Comparison of ENCODE assay signal across 8 cellular contexts in the genomic region with DNA sequence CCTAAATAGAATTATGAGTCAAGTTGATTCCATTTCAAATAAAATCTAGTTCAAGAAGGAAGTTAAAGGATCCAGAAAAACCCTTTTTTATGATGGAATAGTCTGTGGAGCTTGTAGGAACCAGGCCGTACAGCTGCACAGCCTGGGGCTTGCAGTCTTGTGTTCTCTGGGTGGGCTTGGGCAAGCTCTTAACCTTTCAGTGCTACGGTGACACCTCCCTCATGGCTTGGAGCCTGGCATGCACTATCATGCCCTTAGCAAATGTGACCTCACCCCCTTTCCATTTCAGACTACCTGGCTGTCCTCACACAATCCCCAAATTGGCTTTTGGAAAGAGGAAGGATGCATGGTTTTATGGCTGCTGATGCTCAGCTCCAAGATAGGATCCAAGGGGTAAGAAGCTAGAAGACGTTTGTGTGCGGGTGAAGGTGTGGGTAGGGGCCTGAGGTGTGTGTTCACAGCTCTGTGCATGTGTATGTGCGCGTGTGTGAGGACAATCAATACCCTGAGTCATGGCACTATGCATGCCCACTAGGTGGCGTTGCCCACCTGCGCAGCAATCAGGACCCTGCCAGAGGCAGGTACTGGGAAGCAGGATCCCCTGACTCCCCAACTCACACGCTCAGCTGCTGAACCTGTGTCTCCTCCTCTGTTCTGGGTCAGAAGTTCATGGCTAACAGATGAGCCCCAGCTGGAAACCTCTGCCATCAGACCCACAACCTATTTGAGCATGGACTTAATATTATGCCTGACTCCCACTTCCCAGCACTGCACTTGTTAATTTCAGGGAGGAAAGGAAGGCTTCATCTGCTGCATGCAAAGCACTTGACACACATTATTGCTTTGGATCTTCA.
DNase-seq lines count a peak whose midpoint lies in the region; ATAC-seq and TF ChIP-seq lines count a peak whose summit lies in the region.

No MANE protein-coding gene starts in this region.

- no peaks in the 10 kb centered on the region for H4K20me1 ChIP-seq in GM23248 (ENCODE audit: insufficient read depth)

- H3K4me1 Mint-ChIP-seq in activated CD8-positive, alpha-beta T cell treated with anti-CD3 and anti-CD28 coated beads for 36 hours (ENCODE audit: low read depth): peaks cover 2% of the 10 kb centered on the region

- no peak overlapping the region for H2BK15ac ChIP-seq in mesenchymal stem cell (ENCODE audit: low read depth, poor library complexity, severe bottlenecking)

- H2BK12ac ChIP-seq in mesenchymal stem cell (ENCODE audit: low read length in 2 of 2): no peak overlapping the region

- H3K27ac ChIP-seq in GM23248 (peak overlapping the region; percentile 49), mesenchymal stem cell (ENCODE audit: low read length, poor library complexity, severe bottlenecking) (no peak overlapping the region)

- H3F3A ChIP-seq in GM23248 (ENCODE audit: insufficient read depth): peaks cover 15% of the 10 kb centered on the region

- CTCF ChIA-PET in activated CD8-positive, alpha-beta T cell treated with anti-CD3 and anti-CD28 coated beads for 36 hours (lab: Charles Lee): interaction anchor here (0.6 to 3.2 kb wide), 46 partner anchors 9 to 339 kb away, joined by 3 to 56 read pairs (median 4); a partner anchor contains a TSS

- H3K4me3 ChIP-seq in GM23248: no peak overlapping the region
- no peak overlapping the region for H3K4me3 ChIP-seq in mesenchymal stem cell (ENCODE audit: insufficient read depth in 1 of 2, low read depth in 1 of 2, low read length in 2 of 2)

- H3K4ac ChIP-seq in mesenchymal stem cell (ENCODE audit: low read depth in 1 of 2, low read length in 2 of 2): no peak overlapping the region

- H3K27me3 Mint-ChIP-seq in activated CD8-positive, alpha-beta T cell treated with anti-CD3 and anti-CD28 coated beads for 36 hours: no peaks in the 10 kb centered on the region

- intact Hi-C loops in activated CD8-positive, alpha-beta T cell treated with anti-CD3 and anti-CD28 coated beads for 36 hours (cut with micrococcal nuclease): loop anchor here (1.0 to 2.0 kb wide), 2 partner anchors 288 to 316 kb away; no protein-coding TSS in a partner anchor

- 46 to 55% methylated on average over 9 of the region's 9 CpGs for WGBS in GM23248 (ENCODE audit: low coverage in 1 of 2, low lambda C conversion rate in 2 of 2, missing lambda C conversion rate in 2 of 2), 2 experiments
- 23% methylated on average over 9 of the region's 9 CpGs for WGBS in mesenchymal stem cell

- H3K14ac ChIP-seq in mesenchymal stem cell (ENCODE audit: low read length in 2 of 2): no peak overlapping the region

- H2AFZ ChIP-seq in GM23248: no peak overlapping the region
- no peak overlapping the region for H2AFZ ChIP-seq in mesenchymal stem cell (ENCODE audit: low read depth, low read length)

- peaks cover 29% of the 10 kb centered on the region for H3K4me1 ChIP-seq in GM23248 (ENCODE audit: insufficient read depth)
- no peaks in the 10 kb centered on the region for H3K4me1 ChIP-seq in mesenchymal stem cell (ENCODE audit: control insufficient read depth, insufficient read depth, low read depth, low read length)

- H3K9me3 Mint-ChIP-seq in activated CD8-positive, alpha-beta T cell treated with anti-CD3 and anti-CD28 coated beads for 36 hours: no peaks in the 10 kb centered on the region

- in situ Hi-C loops in GM23248 (cut with MboI): no loop called here

- H3K4me2 ChIP-seq in GM23248 (ENCODE audit: unreplicated experiment): no peak overlapping the region
- no peak overlapping the region for H3K4me2 ChIP-seq in mesenchymal stem cell (ENCODE audit: low read length, poor library complexity, severe bottlenecking)

- no peaks in the 10 kb centered on the region for H3K79me2 ChIP-seq in GM23248 (ENCODE audit: insufficient read depth)

- H2BK120ac ChIP-seq in mesenchymal stem cell (ENCODE audit: low read depth, low read length): no peak overlapping the region

- H4K91ac ChIP-seq in mesenchymal stem cell (ENCODE audit: low read length): no peak overlapping the region

- H2AK5ac ChIP-seq in mesenchymal stem cell (ENCODE audit: low read length, severe bottlenecking): no peak overlapping the region

- H3K36me3 ChIP-seq in GM23248 (ENCODE audit: low read depth): no peaks in the 10 kb centered on the region
- no peaks in the 10 kb centered on the region for H3K36me3 ChIP-seq in mesenchymal stem cell (ENCODE audit: control insufficient read depth in 1 of 2, insufficient read depth in 2 of 2, low read depth in 1 of 2, low read length in 2 of 2)

- H3K27me3 ChIP-seq in GM23248 (replicated peaks; ENCODE audit: insufficient read depth) (no peaks in the 10 kb centered on the region), mesenchymal stem cell (ENCODE audit: control insufficient read depth in 1 of 2, insufficient read depth in 1 of 2, low read length in 2 of 2) (peaks cover 0 to 1% of the 10 kb centered on the region in 2 experiments)

- H3K9me3 ChIP-seq in GM23248 (ENCODE audit: low read depth) (no peaks in the 10 kb centered on the region), mesenchymal stem cell (ENCODE audit: control insufficient read depth, low read length) (no peaks in the 10 kb centered on the region)

- H3K9ac ChIP-seq in GM23248: peak overlapping the region; percentile 25
- no peak overlapping the region for H3K9ac ChIP-seq in mesenchymal stem cell (ENCODE audit: low read length)

- H4K8ac ChIP-seq in mesenchymal stem cell (ENCODE audit: low read length): no peak overlapping the region

- H3K23ac ChIP-seq in mesenchymal stem cell (ENCODE audit: low read length in 2 of 2): no peak overlapping the region

- DNase-seq in DMS153 (lab: John Stamatoyannopoulos, UW): peak; percentile 6
- DNase-seq in GM23248: peak; percentile 61
- peak; percentile 1 for DNase-seq in NCI-H2227 treated with DMSO at 0.1 percent for 48 hours (lab: John Stamatoyannopoulos, UW)
- peak; percentile 82 for DNase-seq in activated CD8-positive, alpha-beta T cell treated with anti-CD3 and anti-CD28 coated beads for 36 hours
- DNase-seq in effector CD8-positive, alpha-beta T cell (lab: John Stamatoyannopoulos, UW): peak; percentile 54
- peak; percentile 16 for DNase-seq in mesenchymal stem cell
- peak; percentile 52 to 54 for DNase-seq in stimulated activated CD8-positive, alpha-beta memory T cell treated with anti-CD3 and anti-CD28 coated beads, Interleukin-2, amount 100 ng/mL, for 48 hours (ENCODE audit: low read depth in 2 of 2)

- no peak overlapping the region for H2BK5ac ChIP-seq in mesenchymal stem cell (ENCODE audit: low read depth, low read length, poor library complexity, severe bottlenecking)

- H3K27ac Mint-ChIP-seq in activated CD8-positive, alpha-beta T cell treated with anti-CD3 and anti-CD28 coated beads for 36 hours: no peak overlapping the region

- H3K9me2 ChIP-seq in GM23248 (ENCODE audit: insufficient read depth): no peaks in the 10 kb centered on the region

- peak; percentile 93 for ATAC-seq in activated CD8-positive, alpha-beta T cell treated with anti-CD3 and anti-CD28 coated beads for 36 hours
- ATAC-seq in HG03097 (IDR thresholded peaks at IDR 0.05; ENCODE audit: low FRiP score, unreplicated experiment): no peak

- H3K36me3 Mint-ChIP-seq in activated CD8-positive, alpha-beta T cell treated with anti-CD3 and anti-CD28 coated beads for 36 hours (ENCODE audit: low read depth): no peaks in the 10 kb centered on the region

- POLR2A ChIA-PET in activated CD8-positive, alpha-beta T cell treated with anti-CD3 and anti-CD28 coated beads for 36 hours (lab: Charles Lee): no interaction called here

- no peaks in the 10 kb centered on the region for H3K79me1 ChIP-seq in mesenchymal stem cell (replicated peaks; ENCODE audit: low read length, poor library complexity, severe bottlenecking)

- H3K18ac ChIP-seq in mesenchymal stem cell (ENCODE audit: low read depth in 1 of 2, low read length in 2 of 2): no peak overlapping the region

- peak; percentile 86 for TF ChIP-seq CTCF in activated CD8-positive, alpha-beta T cell treated with anti-CD3 and anti-CD28 coated beads for 36 hours (IDR thresholded peaks at IDR 0.05)

- no peak overlapping the region for H3K4me3 Mint-ChIP-seq in activated CD8-positive, alpha-beta T cell treated with anti-CD3 and anti-CD28 coated beads for 36 hours

Comparison
In these comparisons a context has a peak if more than half of its experiments do, and no peak if none do; other contexts are left out.
1. DNase-seq: peak in every context shown above with its lines; median percentile 82 in activated CD8-positive, alpha-beta T cell treated with anti-CD3 and anti-CD28 coated beads for 36 hours; 61 in GM23248; 54 in effector CD8-positive, alpha-beta T cell; 53 in stimulated activated CD8-positive, alpha-beta memory T cell treated with anti-CD3 and anti-CD28 coated beads, Interleukin-2, amount 100 ng/mL, for 48 hours; 16 in mesenchymal stem cell; 6 in DMS153; 1 in NCI-H2227 treated with DMSO at 0.1 percent for 48 hours.